8 cellular contexts compared by ENCODE assay signal in the genomic region with DNA sequence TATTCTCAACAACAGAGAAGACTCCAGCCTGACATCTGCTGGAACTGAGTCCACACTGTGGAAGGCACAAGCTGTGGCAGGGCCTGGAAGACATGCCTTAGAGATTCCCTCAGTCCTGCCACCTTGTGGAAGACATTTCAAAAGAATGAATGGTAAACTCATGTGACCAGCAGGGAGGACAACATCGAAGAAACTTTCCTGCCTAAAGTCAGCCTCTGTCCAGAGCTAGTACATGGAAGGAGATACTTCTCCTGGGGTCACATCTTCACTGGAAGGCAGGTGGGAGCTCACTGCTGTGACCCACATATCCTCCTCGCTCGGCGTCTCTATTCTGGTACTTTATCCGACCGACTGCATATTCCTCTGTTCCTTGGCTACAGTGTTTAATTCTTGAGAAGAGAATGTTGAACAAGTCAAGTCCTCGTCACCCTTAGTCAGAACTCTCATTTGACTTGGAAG. TPM values are rescaled to one million over a fixed set of nuclear protein-coding genes. Genes with fewer than 3 reads are reported as not detected.
A peak's percentile ranks its signal among the peaks of the same experiment; 100 is the strongest.
DNase-seq lines count a peak whose midpoint lies in the region; ATAC-seq, FAIRE-seq and TF ChIP-seq lines count a peak whose summit lies in the region.

No MANE protein-coding gene starts in this region.

- no peak overlapping the region for H3K4me3 Mint-ChIP-seq in H9
- H3K4me3 Mint-ChIP-seq in activated CD4-positive, alpha-beta memory T cell treated with anti-CD3 and anti-CD28 coated beads for 36 hours, result no peak overlapping the region

- no CpG with 5 or more reads among the region's 7 CpGs for WGBS in H9 (ENCODE audit: extremely low coverage, insufficient read length, low lambda C conversion rate)
- 74 to 80% methylated on average over 7 of the region's 7 CpGs for WGBS in pancreas, 2 donors

- H3K36me3 Mint-ChIP-seq in H9 (ENCODE audit: insufficient read depth in 1 of 3, low read depth in 3 of 3), result peaks cover 9 to 37% (median 27%) of the 10 kb centered on the region in 3 experiments; a peak in 6 of 7 replicates
- peaks cover 14% of the 10 kb centered on the region for H3K36me3 Mint-ChIP-seq in activated CD4-positive, alpha-beta memory T cell treated with anti-CD3 and anti-CD28 coated beads for 36 hours

- no peak overlapping the region for H3K23ac ChIP-seq in H9 (ENCODE audit: insufficient read length, low read depth, low read length)

- H2BK20ac ChIP-seq in H9 (ENCODE audit: low read depth, low read length, poor library complexity, severe bottlenecking), result no peak overlapping the region

- TF ChIP-seq CTCF in H9 (conservative IDR thresholded peaks at IDR 0.05), result peak; percentile 85
- TF ChIP-seq CTCF in pancreas (IDR thresholded peaks at IDR 0.05), result peak in 3 of 4 donors; percentile 32 to 47 (median 41)

- H3K9me3 ChIP-seq in H9 (ENCODE audit: control insufficient read depth, low read depth, low read length), result no peaks in the 10 kb centered on the region
- H3K9me3 ChIP-seq in pancreas, result no peaks in the 10 kb centered on the region

- no peak overlapping the region for H2AFZ ChIP-seq in H9 (ENCODE audit: low read length)

- no peak overlapping the region for H3K56ac ChIP-seq in H9 (ENCODE audit: insufficient read length, low read depth, low read length)

- no peaks in the 10 kb centered on the region for H4K20me1 ChIP-seq in H9 (ENCODE audit: control insufficient read depth, insufficient read depth, insufficient read length)

- H3K4me1 Mint-ChIP-seq in H9, result peaks cover 8 to 9% of the 10 kb centered on the region in 2 experiments
- peaks cover 15% of the 10 kb centered on the region for H3K4me1 Mint-ChIP-seq in activated CD4-positive, alpha-beta memory T cell treated with anti-CD3 and anti-CD28 coated beads for 36 hours (ENCODE audit: low read depth)

- peak; percentile 87 to 99 (median 96) for ATAC-seq in pancreas

- peak overlapping the region; percentile 6 to 90 (median 27); a peak in 6 of 7 replicates for H3K27ac Mint-ChIP-seq in H9
- H3K27ac Mint-ChIP-seq in activated CD4-positive, alpha-beta memory T cell treated with anti-CD3 and anti-CD28 coated beads for 36 hours, result no peak overlapping the region

- H3K27me3 Mint-ChIP-seq in H9 (ENCODE audit: low read depth), result peaks cover 1% of the 10 kb centered on the region; the same call in 1 of the 2 replicates
- no peaks in the 10 kb centered on the region for H3K27me3 Mint-ChIP-seq in activated CD4-positive, alpha-beta memory T cell treated with anti-CD3 and anti-CD28 coated beads for 36 hours

- H4K8ac ChIP-seq in H9 (replicated peaks; ENCODE audit: insufficient read length, low read depth, low read length), result no peak overlapping the region

- no peak overlapping the region for H3K4me2 ChIP-seq in H9 (ENCODE audit: insufficient read depth, insufficient read length, low read length)

- no peaks in the 10 kb centered on the region for H3K79me1 ChIP-seq in H9 (ENCODE audit: insufficient read depth, low read depth, low read length, poor library complexity, severe bottlenecking)

- DNase-seq in NOMO-1 treated with DMSO at 0.1 percent for 48 hours (lab: John Stamatoyannopoulos, UW; ENCODE audit: unreplicated experiment) (peak; percentile 43), NOMO-1 treated with dmso at 0.1 percent for 144 hours (lab: John Stamatoyannopoulos, UW; ENCODE audit: unreplicated experiment) (no peak), H9 (peak; percentile 83), NCI-H146 (lab: John Stamatoyannopoulos, UW) (peak; percentile 34), frontal cortex (ENCODE audit: low spot score in 2 of 2) (peak; percentile 17 to 42), pancreas (peak in 2 of 6 donors; percentile 34 to 46), GOT3 (lab: John Stamatoyannopoulos, UW) (no peak)
- DNase-seq in activated CD4-positive, alpha-beta memory T cell treated with anti-CD3 and anti-CD28 coated beads for 36 hours, result peak; percentile 26

- H3K27me3 ChIP-seq in H9 (ENCODE audit: insufficient read depth, low read length), result no peaks in the 10 kb centered on the region
- no peaks in the 10 kb centered on the region for H3K27me3 ChIP-seq in pancreas

- no peak overlapping the region for H3T11ph ChIP-seq in H9 (ENCODE audit: low read length)

- H4K5ac ChIP-seq in H9 (ENCODE audit: insufficient read length, low read depth, low read length), result no peak overlapping the region

- H2AK5ac ChIP-seq in H9 (ENCODE audit: insufficient read length, low read length), result no peak overlapping the region

- H3K14ac ChIP-seq in H9 (ENCODE audit: insufficient read depth, low read length), result no peak overlapping the region

- H3K4ac ChIP-seq in H9 (ENCODE audit: low read depth, low read length), result no peak overlapping the region

- no peak overlapping the region for H2BK5ac ChIP-seq in H9 (ENCODE audit: insufficient read length, low read length)

- no peak overlapping the region for H3K9ac ChIP-seq in H9 (ENCODE audit: extremely low read depth, insufficient read length, low read length)

- no peak overlapping the region for H3K4me3 ChIP-seq in pancreas

- H2BK12ac ChIP-seq in H9 (ENCODE audit: insufficient read length, low read depth, low read length), result no peak overlapping the region

- peak; percentile 81 for FAIRE-seq in frontal cortex (lab: Jason Lieb, UNC)
- no peak for FAIRE-seq in pancreas (lab: Jason Lieb, UNC)

- H3K18ac ChIP-seq in H9 (ENCODE audit: insufficient read length, low read depth, low read length), result no peak overlapping the region

- no peak overlapping the region for H2BK15ac ChIP-seq in H9 (ENCODE audit: low read depth, low read length)

- H2BK120ac ChIP-seq in H9 (ENCODE audit: low read depth, low read length, poor library complexity, severe bottlenecking), result no peak overlapping the region

- H4K91ac ChIP-seq in H9 (ENCODE audit: insufficient read length, low read depth, low read length), result no peak overlapping the region

- CTCF ChIA-PET in activated CD4-positive, alpha-beta memory T cell treated with anti-CD3 and anti-CD28 coated beads for 36 hours (lab: Charles Lee), result interaction anchor here (0.6 to 1.2 kb wide), 9 partner anchors 12 to 709 kb away, joined by 3 to 5 read pairs (median 3); a partner anchor contains a TSS

- no peaks in the 10 kb centered on the region for H3K4me1 ChIP-seq in H9 (ENCODE audit: insufficient read depth, low read length)
- peaks cover 0 to 3% (median 0%) of the 10 kb centered on the region in 3 donors for H3K4me1 ChIP-seq in pancreas

- H3K27ac ChIP-seq in H9 (ENCODE audit: insufficient read length, low read depth, low read length) (peak overlapping the region; percentile 47), pancreas (no peak overlapping the region)

- no peaks in the 10 kb centered on the region for H3K23me2 ChIP-seq in H9 (ENCODE audit: insufficient read length, low read depth, low read length, poor library complexity, severe bottlenecking)

- intact Hi-C loops in activated CD4-positive, alpha-beta memory T cell treated with anti-CD3 and anti-CD28 coated beads for 36 hours (cut with micrococcal nuclease), result no loop called here
- intact Hi-C loops in pancreas (cut with DNase I), result no loop called here

- H3K9me3 Mint-ChIP-seq in H9, result no peaks in the 10 kb centered on the region
- no peaks in the 10 kb centered on the region for H3K9me3 Mint-ChIP-seq in activated CD4-positive, alpha-beta memory T cell treated with anti-CD3 and anti-CD28 coated beads for 36 hours

- H3K79me2 ChIP-seq in H9 (ENCODE audit: insufficient read depth, low read length), result no peaks in the 10 kb centered on the region

- H3K36me3 ChIP-seq in pancreas, result no peaks in the 10 kb centered on the region

- POLR2A ChIA-PET in activated CD4-positive, alpha-beta memory T cell treated with anti-CD3 and anti-CD28 coated beads for 36 hours (lab: Charles Lee), result no interaction called here

RNA-seq across cellular contexts. Expression of a gene that starts 59.5 kb away (rescaled TPM):
- total RNA-seq in H9 (2021) (92.3 and 96.6 TPM in 2 replicates), frontal cortex (118 TPM), pancreas (10 to 100 TPM; 36.3 to 70.2 (median 44.2) TPM)
- total RNA-seq in activated CD4-positive, alpha-beta memory T cell treated with anti-CD3 and anti-CD28 coated beads for 36 hours, result 100 to 1,000 TPM; 122 TPM
- 10 to 100 TPM; 17.0 to 23.4 TPM for polyA plus RNA-seq in pancreas

Comparison
In these comparisons a context has a peak if more than half of its experiments do, and no peak if none do; other contexts are left out.
1. DNase-seq: peak in NOMO-1 treated with DMSO at 0.1 percent for 48 hours (single experiment), H9 (single experiment), NCI-H146 (single experiment), activated CD4-positive, alpha-beta memory T cell treated with anti-CD3 and anti-CD28 coated beads for 36 hours (single experiment) and frontal cortex (2 of 2); none in NOMO-1 treated with dmso at 0.1 percent for 144 hours (single experiment) and GOT3 (single experiment).